ENCODE assay signal across 11 cellular contexts in genomic region chr6:81572020-81572419, GRCh38.
"Had no signal": no experiment of that assay in that cellular context is flagged by ENCODE, and none has a peak within 500 bp of the region (broad histone marks: within the 10 kb centered on the region; RNA-seq: fewer than 3 reads in every experiment).

No MANE protein-coding gene starts in this region.

- H3K27me3 ChIP-seq: neural progenitor cell, tibial artery had no signal

- H3K4me1 ChIP-seq: neural progenitor cell had no signal

- DNase-seq: activated CD4-positive, alpha-beta T cell treated with anti-CD3 and anti-CD28 coated beads, Interleukin-2, amount 50 U/mL, for 1 hour; activated CD4-positive, CD25-positive, alpha-beta regulatory T cell; activated naive CD4-positive, alpha-beta T cell treated with Interleukin-2 at 50 U/mL for 16 hours; activated T-cell treated with anti-CD3 and anti-CD28 coated beads for 4 hours; hypothalamus; kidney; naive B cell; stimulated activated CD4-positive, alpha-beta T cell treated with anti-CD3 and anti-CD28 coated beads, Interleukin-2, amount 100 ng/mL, for 48 hours; tibial artery had no signal

- H3K4me2 ChIP-seq: neural progenitor cell had no signal

- H3K27ac ChIP-seq: neural progenitor cell, tibial artery had no signal

- H3K9ac ChIP-seq: neural progenitor cell had no signal

- ATAC-seq: stimulated activated memory B cell treated with anti-CD40 and anti-IgM and Interleukin-4, amounts not matched to agents 10 μg/mL and 1 μg/mL and 100 μg/mL, for 72 hours had no signal

- H2AFZ ChIP-seq: neural progenitor cell had no signal

- H3K9me3 ChIP-seq: tibial artery had no signal

- H3K4me3 ChIP-seq: neural progenitor cell, tibial artery had no signal

- H3K36me3 ChIP-seq: neural progenitor cell, tibial artery had no signal
